ENCODE assay signal across 8 cellular contexts in the genomic region with DNA sequence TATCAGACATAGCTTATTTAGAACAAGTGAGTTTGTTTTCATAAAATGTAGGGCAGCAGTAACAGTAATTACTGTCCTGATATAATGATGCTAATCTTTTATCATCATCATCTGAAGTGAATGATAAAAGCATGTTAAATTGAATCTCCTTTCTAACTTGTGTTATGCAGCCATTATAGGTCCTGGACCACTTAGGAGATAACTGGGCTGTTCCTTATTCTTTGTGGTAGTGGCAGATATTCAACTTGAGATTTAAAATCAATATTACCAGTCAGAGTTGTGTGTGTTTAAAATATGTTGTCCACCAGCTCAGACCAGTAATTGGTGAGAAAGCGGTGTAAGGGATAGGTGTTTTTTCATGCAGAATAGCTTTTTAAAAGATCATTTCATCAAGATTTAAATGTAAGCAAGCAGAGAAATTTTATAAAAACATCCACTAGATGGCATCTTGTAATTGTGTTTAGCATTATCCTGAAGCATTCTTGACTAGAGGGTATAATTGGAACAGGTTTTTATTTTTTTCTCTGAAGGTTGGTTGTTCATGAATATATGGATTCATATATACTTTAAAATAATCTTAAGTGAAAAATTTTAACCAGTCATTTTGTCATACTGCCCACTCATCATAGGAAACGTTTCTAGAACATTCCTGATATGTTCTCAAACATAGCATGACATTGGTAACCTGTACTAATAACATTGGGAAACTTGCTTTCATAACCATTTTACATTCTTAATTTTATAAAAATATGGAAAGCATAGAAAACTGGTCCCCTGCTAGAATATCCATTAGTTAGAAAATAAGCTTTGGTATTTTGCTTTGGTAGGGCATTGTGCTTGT.
DNase-seq lines count a peak whose midpoint lies in the region; ATAC-seq and TF ChIP-seq lines count a peak whose summit lies in the region.

No MANE protein-coding gene starts in this region.

- DNase-seq in DMS153 (lab: John Stamatoyannopoulos, UW), result peak; percentile 8
- peak; percentile 46 for DNase-seq in KBM-7
- DNase-seq in RWPE2 (ENCODE audit: low spot score), result no peak
- peak; percentile 58 for DNase-seq in fibroblast of pulmonary artery (ENCODE audit: low read depth)
- no peak for DNase-seq in smooth muscle cell (lab: John Stamatoyannopoulos, UW; ENCODE audit: unreplicated experiment)
- DNase-seq in AG20443 (ENCODE audit: low spot score), result no peak

- peaks cover 4% of the 10 kb centered on the region for H3K4me1 ChIP-seq in RWPE2 (ENCODE audit: insufficient read depth, poor library complexity, severe bottlenecking)
- H3K4me1 ChIP-seq in smooth muscle cell (ENCODE audit: low read depth), result no peaks in the 10 kb centered on the region

- no peak overlapping the region for H3K4me2 ChIP-seq in smooth muscle cell

- ATAC-seq in RWPE2 (ENCODE audit: low read depth), result peak; percentile 42; the same call in 1 of the 3 replicates
- no peak for ATAC-seq in HG03460 (IDR thresholded peaks at IDR 0.05; ENCODE audit: unreplicated experiment)
- no peak for ATAC-seq in HG02588 (IDR thresholded peaks at IDR 0.05; ENCODE audit: unreplicated experiment)

- H4K20me1 ChIP-seq in smooth muscle cell (ENCODE audit: low read depth), result peaks cover 82% of the 10 kb centered on the region

- no peaks in the 10 kb centered on the region for H3K9me3 ChIP-seq in RWPE2 (ENCODE audit: severe bottlenecking)
- H3K9me3 ChIP-seq in smooth muscle cell (replicated peaks; ENCODE audit: low read depth), result no peaks in the 10 kb centered on the region

- no peak overlapping the region for H3K4me3 ChIP-seq in RWPE2 (ENCODE audit: severe bottlenecking)
- H3K4me3 ChIP-seq in fibroblast of pulmonary artery (replicated peaks; ENCODE audit: low read depth, low read length), result no peak overlapping the region
- no peak overlapping the region for H3K4me3 ChIP-seq in smooth muscle cell

- peaks cover 10% of the 10 kb centered on the region for H3K79me2 ChIP-seq in smooth muscle cell (ENCODE audit: low read depth)

- TF ChIP-seq CTCF in RWPE2 (IDR thresholded peaks at IDR 0.05; ENCODE audit: poor library complexity, severe bottlenecking) (peak; percentile 80), fibroblast of pulmonary artery (IDR thresholded peaks at IDR 0.05; ENCODE audit: low read length, missing control alignments) (peak; percentile 48), smooth muscle cell (IDR thresholded peaks at IDR 0.05; ENCODE audit: borderline replicate concordance, insufficient read depth, poor library complexity, severe bottlenecking) (peak; percentile 49)

- H3F3A ChIP-seq in smooth muscle cell (ENCODE audit: low read depth), result no peaks in the 10 kb centered on the region

- no peak overlapping the region for H2AFZ ChIP-seq in smooth muscle cell (ENCODE audit: low read depth)

- in situ Hi-C loops in KBM-7 (cut with MboI; ENCODE audit: low pct_unique_long_range_greater_than_20kb, low sequenced_read_pairs), result no loop called here

- 91% methylated on average over 2 of the region's 2 CpGs for WGBS in smooth muscle cell (ENCODE audit: low lambda C conversion rate)

- H3K36me3 ChIP-seq in RWPE2 (ENCODE audit: low read depth) (no peaks in the 10 kb centered on the region), smooth muscle cell (ENCODE audit: low read depth) (no peaks in the 10 kb centered on the region)

- no peak overlapping the region for H3K27ac ChIP-seq in RWPE2 (ENCODE audit: poor library complexity, severe bottlenecking)
- H3K27ac ChIP-seq in smooth muscle cell (ENCODE audit: low read depth), result no peak overlapping the region

- no peaks in the 10 kb centered on the region for H3K27me3 ChIP-seq in RWPE2 (ENCODE audit: insufficient read depth, poor library complexity, severe bottlenecking)
- H3K27me3 ChIP-seq in smooth muscle cell (ENCODE audit: low read depth), result no peaks in the 10 kb centered on the region

- no peak overlapping the region for H3K9ac ChIP-seq in smooth muscle cell (ENCODE audit: low read depth)

Comparison
In these comparisons a context has a peak if more than half of its experiments do, and no peak if none do; other contexts are left out.
1. DNase-seq: peak in DMS153 (single experiment), KBM-7 (single experiment) and fibroblast of pulmonary artery (single experiment); none in RWPE2 (single experiment), smooth muscle cell (single experiment) and AG20443 (single experiment).
2. Peak in every context shown above with its lines, with median percentiles within 50 percentile points of each other: CTCF ChIP-seq.